In genomic region chr9:133877327-133877726, GRCh38 we compare ENCODE assay signal across 25 cellular contexts.
"Had no signal": no experiment of that assay in that cellular context is flagged by ENCODE, and none has a peak within 500 bp of the region (broad histone marks: within the 10 kb centered on the region; RNA-seq: fewer than 3 reads in every experiment).

No MANE protein-coding gene starts in this region.

- H3K36me3 Mint-ChIP-seq: activated naive CD8-positive, alpha-beta T cell; naive B cell had no signal

- H3K27ac Mint-ChIP-seq: activated CD8-positive, alpha-beta T cell treated with anti-CD3 and anti-CD28 coated beads for 36 hours; activated naive CD8-positive, alpha-beta T cell; stimulated activated naive CD8-positive, alpha-beta T cell treated with anti-CD3 and anti-CD28 coated beads, Interleukin-15, Interleukin-2, amounts not matched to agents 100 ng/mL and 50 ng/mL, for 24 hours had no signal

- H3K4me3 ChIP-seq: lower lobe of right lung, skin epidermis, suprapubic skin, upper lobe of left lung had no signal

- DNase-seq: activated CD4-positive, alpha-beta T cell treated with anti-CD3 and anti-CD28 coated beads for 4 hours; activated CD8-positive, alpha-beta T cell treated with anti-CD3 and anti-CD28 coated beads for 36 hours; activated gamma-delta T cell treated with Interleukin-2 at 50 U/mL for 16 hours; activated T-cell treated with anti-CD3 and anti-CD28 coated beads, Interleukin-2, amount 50 U/mL, for 48 hours; amygdala; brain microvascular endothelial cell; cortex of kidney; effector CD4-positive, alpha-beta T cell; foreskin fibroblast; kidney glomerular epithelial cell; lower lobe of right lung; naive B cell; posterior cingulate gyrus; stimulated activated CD4-positive, alpha-beta T cell treated with anti-CD3 and anti-CD28 coated beads, Interleukin-4, amount 100 ng/mL, for 4 hours; stimulated activated CD8-positive, alpha-beta memory T cell treated with anti-CD3 and anti-CD28 coated beads, Interleukin-4, amount 100 ng/mL, for 48 hours; T-helper 1 cell; T1000 had no signal

- H3K27me3 Mint-ChIP-seq: activated CD8-positive, alpha-beta T cell treated with anti-CD3 and anti-CD28 coated beads for 36 hours; activated naive CD8-positive, alpha-beta T cell; naive B cell; stimulated activated naive CD8-positive, alpha-beta T cell treated with anti-CD3 and anti-CD28 coated beads, Interleukin-15, Interleukin-2, amounts not matched to agents 100 ng/mL and 50 ng/mL, for 24 hours had no signal

- FAIRE-seq: endothelial cell of umbilical vein had no signal

- H3K36me3 ChIP-seq: brain microvascular endothelial cell, lower lobe of right lung, neutrophil, suprapubic skin, upper lobe of left lung had no signal

- H3K9me3 Mint-ChIP-seq: activated CD8-positive, alpha-beta T cell treated with anti-CD3 and anti-CD28 coated beads for 36 hours; naive B cell; stimulated activated naive CD8-positive, alpha-beta T cell treated with anti-CD3 and anti-CD28 coated beads, Interleukin-15, Interleukin-2, amounts not matched to agents 100 ng/mL and 50 ng/mL, for 24 hours had no signal

- H3K27me3 ChIP-seq: brain microvascular endothelial cell, neutrophil, suprapubic skin, upper lobe of left lung had no signal

- H3K4me3 Mint-ChIP-seq: activated CD8-positive, alpha-beta T cell treated with anti-CD3 and anti-CD28 coated beads for 36 hours; activated naive CD8-positive, alpha-beta T cell; stimulated activated naive CD8-positive, alpha-beta T cell treated with anti-CD3 and anti-CD28 coated beads, Interleukin-15, Interleukin-2, amounts not matched to agents 100 ng/mL and 50 ng/mL, for 24 hours had no signal

- ATAC-seq: activated CD8-positive, alpha-beta T cell treated with anti-CD3 and anti-CD28 coated beads for 36 hours; lower lobe of right lung; SK-N-SH treated with all-trans-retinoic acid at 6 μM for 48 hours had no signal

- H3K27ac ChIP-seq: brain microvascular endothelial cell, lower lobe of right lung, neutrophil, skin epidermis, suprapubic skin had no signal

- H3K9me3 ChIP-seq: lower lobe of right lung, neutrophil, suprapubic skin, upper lobe of left lung had no signal
